In the genomic region with DNA sequence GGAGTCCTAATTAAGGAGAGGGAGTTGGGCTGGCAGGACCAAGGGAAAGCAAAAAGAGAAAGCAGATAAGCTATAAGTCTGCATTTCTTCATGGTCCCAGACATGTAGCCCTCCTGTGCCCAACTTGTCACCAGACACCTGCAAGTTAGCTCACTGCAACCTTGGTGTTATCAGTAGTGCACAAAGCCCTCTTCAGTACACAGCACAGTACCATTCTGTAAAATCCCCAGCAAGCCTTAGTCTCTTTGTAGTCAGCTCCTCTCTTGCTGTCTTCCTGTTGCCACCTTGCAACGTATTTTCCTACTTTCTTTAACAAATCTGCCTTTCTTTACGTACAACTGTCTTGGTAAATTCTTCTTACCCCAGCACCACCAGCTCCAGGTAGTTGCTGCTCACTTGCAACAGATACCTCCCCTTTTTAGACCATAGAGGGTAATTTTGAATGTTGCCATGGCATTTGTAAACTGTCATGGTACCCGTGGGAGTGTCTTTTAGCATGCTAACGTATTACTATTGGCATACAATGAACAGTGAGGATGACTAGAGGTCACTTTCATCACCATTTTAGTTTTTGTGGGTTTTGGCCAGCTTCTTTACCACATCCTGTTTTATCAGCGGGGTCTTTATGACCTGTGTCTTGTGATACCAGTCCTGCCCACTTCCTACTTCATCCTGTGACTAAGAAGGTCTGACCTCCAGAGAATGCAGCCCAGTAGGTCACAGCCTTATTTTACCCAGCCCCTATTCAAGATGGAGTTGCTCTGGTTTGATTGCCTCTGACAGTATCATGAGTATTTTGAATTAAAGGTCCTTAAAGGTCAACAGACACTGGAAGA, we compare ENCODE assay signal across 8 cellular contexts. TPM values are rescaled to one million over a fixed set of nuclear protein-coding genes. Genes with fewer than 3 reads are reported as not detected.
DNase-seq lines count a peak whose midpoint lies in the region; ATAC-seq, FAIRE-seq and TF ChIP-seq lines count a peak whose summit lies in the region.

No MANE protein-coding gene starts in this region.

- 43 to 71% (median 48%) methylated on average over 5 of the region's 5 CpGs for WGBS in small intestine, 3 donors

- no peaks in the 10 kb centered on the region for H3K9me3 ChIP-seq in effector memory CD4-positive, alpha-beta T cell (ENCODE audit: control insufficient read depth, low read length)
- H3K9me3 ChIP-seq in small intestine (ENCODE audit: control insufficient read depth, low read depth) = no peaks in the 10 kb centered on the region

- FAIRE-seq in small intestine (lab: Jason Lieb, UNC) = no peak

- H3K27ac ChIP-seq in effector memory CD4-positive, alpha-beta T cell (ENCODE audit: insufficient read depth, low read length, poor library complexity, severe bottlenecking) = no peak overlapping the region
- no peak overlapping the region for H3K27ac ChIP-seq in small intestine (ENCODE audit: low read depth in 1 of 2, low read length in 1 of 2)

- no peaks in the 10 kb centered on the region for H3K4me1 ChIP-seq in effector memory CD4-positive, alpha-beta T cell (ENCODE audit: control insufficient read depth, insufficient read depth, low read length, poor library complexity, severe bottlenecking)
- no peaks in the 10 kb centered on the region for H3K4me1 ChIP-seq in small intestine (ENCODE audit: control insufficient read depth in 2 of 2, insufficient read depth in 1 of 2, low read depth in 1 of 2, low read length in 1 of 2)

- H3K4me3 ChIP-seq in choroid plexus epithelial cell (ENCODE audit: low read depth, low read length) (no peak overlapping the region), small intestine (ENCODE audit: low read depth in 1 of 2, low read length in 2 of 2) (no peak overlapping the region), H7 (ENCODE audit: insufficient read depth, low read depth, low read length) (no peak overlapping the region)
- no peak overlapping the region for H3K4me3 ChIP-seq in effector memory CD4-positive, alpha-beta T cell (ENCODE audit: insufficient read depth, low read depth, low read length, poor library complexity, severe bottlenecking)

- DNase-seq in Daoy (ENCODE audit: low read depth) (peak; percentile 55), HS-27A (ENCODE audit: low read depth) (peak; percentile 7), choroid plexus epithelial cell (ENCODE audit: low read depth) (peak; percentile 38), small intestine (no peak), H7 (no peak), NCI-H524 treated with DMSO at 0.1 percent for 48 hours (lab: John Stamatoyannopoulos, UW) (no peak)
- no peak for DNase-seq in effector memory CD4-positive, alpha-beta T cell

- H3K27me3 ChIP-seq in effector memory CD4-positive, alpha-beta T cell (replicated peaks; ENCODE audit: control insufficient read depth, insufficient read depth, low read length, poor library complexity, severe bottlenecking) = no peaks in the 10 kb centered on the region
- H3K27me3 ChIP-seq in small intestine (ENCODE audit: control insufficient read depth in 2 of 2, insufficient read depth in 2 of 2, low read length in 2 of 2) (no peaks in the 10 kb centered on the region), H7 (ENCODE audit: control insufficient read depth, insufficient read depth, low read length) (no peaks in the 10 kb centered on the region)

- no peak for TF ChIP-seq CTCF in choroid plexus epithelial cell (conservative IDR thresholded peaks at IDR 0.05; ENCODE audit: low read depth, low read length)

- peak; percentile 70 for ATAC-seq in GM21515 (IDR thresholded peaks at IDR 0.05; ENCODE audit: unreplicated experiment)

- H3K36me3 ChIP-seq in effector memory CD4-positive, alpha-beta T cell (ENCODE audit: control insufficient read depth, insufficient read depth, low read length) = no peaks in the 10 kb centered on the region
- no peaks in the 10 kb centered on the region for H3K36me3 ChIP-seq in small intestine (ENCODE audit: control insufficient read depth in 2 of 2, insufficient read depth in 2 of 2, low read length in 2 of 2)
- H3K36me3 ChIP-seq in H7 (replicated peaks; ENCODE audit: control insufficient read depth, insufficient read depth, low read length) = no peaks in the 10 kb centered on the region

RNA-seq across cellular contexts. Expression of a gene that starts 28.3 kb away (rescaled TPM):
- 26.6 and 47.9 TPM in 2 replicates for total RNA-seq in Daoy (2014; rRNA removed; shearing (Covaris generic))
- polyA plus RNA-seq in small intestine = 10 to 100 TPM in 1 of 3 donors, 1 to 10 TPM in 2; 8.6 to 19.1 (median 9.8) TPM
- total RNA-seq in H7 (2014; rRNA removed; shearing (Covaris generic)) = 287 and 472 TPM in 2 replicates

Comparison
In these comparisons a context has a peak if more than half of its experiments do, and no peak if none do; other contexts are left out.
1. DNase-seq: peak in Daoy (single experiment), HS-27A (single experiment) and choroid plexus epithelial cell (single experiment); none in effector memory CD4-positive, alpha-beta T cell (0 of 3), small intestine (single experiment), H7 (single experiment) and NCI-H524 treated with DMSO at 0.1 percent for 48 hours (single experiment).